Comparison of ENCODE assay signal across 23 cellular contexts in genomic region chr9:137748741-137749140, GRCh38.
"Had no signal": no experiment of that assay in that cellular context is flagged by ENCODE, and none has a peak within 500 bp of the region (broad histone marks: within the 10 kb centered on the region; RNA-seq: fewer than 3 reads in every experiment).

No MANE protein-coding gene starts in this region.

- H3K27ac ChIP-seq: colonic mucosa, foreskin keratinocyte, hepatocyte, left ventricle myocardium inferior, lower lobe of right lung, neutrophil, psoas muscle, right lobe of liver, suprapubic skin had no signal

- H3K27ac Mint-ChIP-seq: endodermal cell, type B pancreatic cell had no signal

- H3K9me3 ChIP-seq: colonic mucosa, left ventricle myocardium inferior, lower lobe of right lung, neutrophil, psoas muscle, right lobe of liver, suprapubic skin, thyroid gland had no signal

- H3K4me3 ChIP-seq: colonic mucosa, hepatocyte, left ventricle myocardium inferior, lower lobe of right lung, psoas muscle, right lobe of liver, skin epidermis, suprapubic skin, thyroid gland had no signal

- H3K4me1 ChIP-seq: colonic mucosa, foreskin keratinocyte, lower lobe of right lung, suprapubic skin had no signal

- H3K4me2 ChIP-seq: hepatocyte had no signal

- H3K4me3 Mint-ChIP-seq: endodermal cell, naive B cell, nephron progenitor cell, type B pancreatic cell had no signal

- H3K9me3 Mint-ChIP-seq: endodermal cell, naive B cell, type B pancreatic cell had no signal

- H2AFZ ChIP-seq: hepatocyte had no signal

- DNase-seq: colonic mucosa; effector CD4-positive, alpha-beta T cell; erythroblast; foreskin keratinocyte; left cardiac atrium; left ventricle myocardium inferior; lower lobe of right lung; mesenchymal stem cell; midbrain; naive B cell; nephron progenitor cell; retina; right lobe of liver; stimulated activated CD4-positive, alpha-beta T cell treated with anti-CD3 and anti-CD28 coated beads, Interleukin-12 subunit alpha, Interleukin-12 subunit beta, amount 100 ng/mL, for 4 hours; stimulated activated naive CD8-positive, alpha-beta T cell treated with anti-CD3 and anti-CD28 coated beads, Interleukin-15, Interleukin-2, amounts not matched to agents 100 U/mL and 50 U/mL, for 24 hours; thyroid gland had no signal

- H3K27me3 ChIP-seq: colonic mucosa, foreskin keratinocyte, hepatocyte, neutrophil, right lobe of liver, suprapubic skin, thyroid gland had no signal

- H3K27me3 Mint-ChIP-seq: naive B cell, type B pancreatic cell had no signal

- ATAC-seq: foreskin keratinocyte; lower lobe of right lung; psoas muscle; right lobe of liver; stimulated activated naive CD8-positive, alpha-beta T cell treated with anti-CD3 and anti-CD28 coated beads, Interleukin-15, Interleukin-2, amounts not matched to agents 100 U/mL and 50 U/mL, for 24 hours had no signal
